Comparison of ENCODE assay signal across 8 cellular contexts in the genomic region with DNA sequence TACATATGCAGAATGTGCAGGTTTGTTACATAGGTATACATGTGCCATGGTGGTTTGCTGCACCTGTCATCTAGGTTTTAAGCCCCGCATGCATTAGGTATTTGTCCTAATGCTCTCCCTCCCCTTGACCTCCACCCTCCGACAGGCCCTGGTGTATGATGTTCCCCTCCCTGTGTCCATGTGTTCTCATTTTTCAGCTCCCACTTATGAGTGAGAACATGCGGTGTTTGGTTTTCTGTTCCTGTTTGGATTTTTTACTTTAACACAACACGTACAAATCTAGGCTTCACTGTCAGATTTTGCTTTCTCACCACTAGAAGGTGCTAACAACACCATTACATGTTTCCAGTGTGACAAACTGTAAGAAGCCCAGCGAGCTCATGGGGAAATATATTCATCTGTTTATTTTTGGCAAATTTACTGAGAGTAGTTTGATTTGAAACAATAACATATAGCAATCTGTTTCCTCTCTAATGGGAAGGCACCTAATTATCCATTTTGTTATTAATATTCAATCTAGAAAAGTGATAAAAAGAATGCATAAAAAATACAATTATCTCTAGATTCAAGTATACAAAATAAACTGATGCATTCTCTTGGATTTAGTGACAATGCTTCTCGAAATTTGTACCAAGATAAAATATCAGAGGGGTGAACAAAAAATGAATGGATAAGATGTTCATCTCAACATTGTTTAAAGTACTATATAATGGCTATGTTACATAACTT. TPM values are rescaled to one million over a fixed set of nuclear protein-coding genes. Genes with fewer than 3 reads are reported as not detected.
DNase-seq lines count a peak whose midpoint lies in the region; ATAC-seq, FAIRE-seq and TF ChIP-seq lines count a peak whose summit lies in the region.

No MANE protein-coding gene starts in this region.

- no peak overlapping the region for H3K9ac ChIP-seq in Karpas-422 (ENCODE audit: low read length)

- H3K4me2 ChIP-seq in Karpas-422 (ENCODE audit: low read depth, low read length, poor library complexity, severe bottlenecking) = no peak overlapping the region

- H3K27me3 Mint-ChIP-seq in WTC11 (ENCODE audit: low read depth) = no peaks in the 10 kb centered on the region; the same call in 1 of the 2 replicates

- no peak overlapping the region for H3K27ac Mint-ChIP-seq in WTC11

- no peaks in the 10 kb centered on the region for H3K9me2 ChIP-seq in Karpas-422 (replicated peaks; ENCODE audit: insufficient read depth, low read length)

- no peaks in the 10 kb centered on the region for H3K36me3 Mint-ChIP-seq in WTC11

- no peaks in the 10 kb centered on the region for H4K20me1 ChIP-seq in Karpas-422 (ENCODE audit: insufficient read depth, low read depth, low read length)

- H3K36me3 ChIP-seq in GM06990 (ENCODE audit: control insufficient read depth, insufficient read depth, low read length) (no peaks in the 10 kb centered on the region), Karpas-422 (ENCODE audit: insufficient read depth, low read length) (no peaks in the 10 kb centered on the region), gastrocnemius medialis (no peaks in the 10 kb centered on the region)

- H3K4me3 ChIP-seq in GM06990 (replicated peaks; ENCODE audit: low read depth, low read length) = peak overlapping the region; percentile 23; the same call in 1 of the 2 replicates
- no peak overlapping the region for H3K4me3 ChIP-seq in Karpas-422 (ENCODE audit: low read length)
- no peak overlapping the region for H3K4me3 ChIP-seq in gastrocnemius medialis

- no peak overlapping the region for H3K4me3 Mint-ChIP-seq in WTC11

- no peaks in the 10 kb centered on the region for H3K4me1 ChIP-seq in Karpas-422 (ENCODE audit: low read length)
- H3K4me1 ChIP-seq in foreskin keratinocyte = no peaks in the 10 kb centered on the region
- H3K4me1 ChIP-seq in gastrocnemius medialis = no peaks in the 10 kb centered on the region

- H3K9me3 ChIP-seq in Karpas-422 (ENCODE audit: low read length) (no peaks in the 10 kb centered on the region), gastrocnemius medialis (no peaks in the 10 kb centered on the region)

- ATAC-seq in WTC11 (peak; percentile 72), foreskin keratinocyte (peak; percentile 75), gastrocnemius medialis (peak; percentile 65 to 66)

- DNase-seq in GM06990 (ENCODE audit: extremely low read depth, insufficient read length) (peak; percentile 68), H54 (ENCODE audit: insufficient read length, low spot score) (no peak), Karpas-422 (peak; percentile 89), WTC11 (ENCODE audit: low spot score) (no peak), foreskin keratinocyte (peak in 1 of 2 donors; percentile 48), gastrocnemius medialis (no peak)
- no peak for DNase-seq in stimulated activated CD8-positive, alpha-beta memory T cell treated with anti-CD3 and anti-CD28 coated beads, Interleukin-4, amount 100 ng/mL, for 48 hours

- peak; percentile 50 for FAIRE-seq in H54 (lab: Jason Lieb, UNC)

- POLR2A ChIA-PET in WTC11 (lab: Charles Lee) = no interaction called here

- CTCF ChIA-PET in WTC11 (lab: Charles Lee) = interaction anchor here (0.5 to 2.9 kb wide), 26 partner anchors 11 to 372 kb away, joined by 3 to 24 read pairs (median 4); no protein-coding TSS in a partner anchor

- peaks cover 6% of the 10 kb centered on the region; the same call in 1 of the 2 replicates for H3K9me3 Mint-ChIP-seq in WTC11

- TF ChIP-seq POLR2A in H54 (IDR thresholded peaks at IDR 0.05; ENCODE audit: low read depth, low read length) (no peak), gastrocnemius medialis (IDR thresholded peaks at IDR 0.05) (no peak)

- H3K79me2 ChIP-seq in Karpas-422 (ENCODE audit: low read length) = no peaks in the 10 kb centered on the region

- H3K27me3 ChIP-seq in GM06990 (replicated peaks; ENCODE audit: control insufficient read depth, insufficient read depth, low read length) (no peaks in the 10 kb centered on the region), Karpas-422 (ENCODE audit: low read length) (no peaks in the 10 kb centered on the region), foreskin keratinocyte (no peaks in the 10 kb centered on the region), gastrocnemius medialis (no peaks in the 10 kb centered on the region)

- TF ChIP-seq CTCF in 22Rv1 (IDR thresholded peaks at IDR 0.05) (peak; percentile 89), GM06990 (IDR thresholded peaks at IDR 0.05; ENCODE audit: insufficient read depth, low read length, poor library complexity, severe bottlenecking) (peak; percentile 80), WTC11 (IDR thresholded peaks at IDR 0.05) (0 out of 2 replicates have a peak, but pooled peaks have one; percentile 35), foreskin keratinocyte (conservative IDR thresholded peaks at IDR 0.05) (peak; percentile 92), gastrocnemius medialis (IDR thresholded peaks at IDR 0.05 in 4 of 5, conservative IDR thresholded peaks at IDR 0.05 in 1 of 5) (peak; percentile 21 to 50 (median 38))

- no peak overlapping the region for H2AFZ ChIP-seq in Karpas-422 (ENCODE audit: low read length)

- H3K27ac ChIP-seq in 22Rv1 (no peak overlapping the region), Karpas-422 (ENCODE audit: low read length) (no peak overlapping the region), foreskin keratinocyte (no peak overlapping the region), gastrocnemius medialis (no peak overlapping the region)

- in situ Hi-C loops in gastrocnemius medialis (cut with MboI; ENCODE audit: low sequenced_read_pairs in 4 of 4) = loop anchor here in 1 of 4 donors (25.0 kb wide), 1 partner anchor 193 kb away; no protein-coding TSS in a partner anchor

- H3K4me1 Mint-ChIP-seq in WTC11 = peaks cover 12% of the 10 kb centered on the region

- intact Hi-C loops in gastrocnemius medialis (cut with DNase I; ENCODE audit: low total_unique reads) = no loop called here

TF ChIP-seq in WTC11, 78 proteins besides CTCF, POLR2A, EP300 and RAD21:
- TF ChIP-seq GRHL2 (CRISPR knock-in tag; IDR thresholded peaks at IDR 0.05; ENCODE audit: insufficient replicate concordance, severe bottlenecking) (no peak), TEAD4 (CRISPR knock-in tag; IDR thresholded peaks at IDR 0.05) (no peak), ZNF396 (CRISPR knock-in tag; IDR thresholded peaks at IDR 0.05; ENCODE audit: borderline replicate concordance) (no peak), NFE2L1 (CRISPR knock-in tag; IDR thresholded peaks at IDR 0.05) (no peak)

RNA-seq across cellular contexts. Expression of a gene that starts 23.2 kb away (rescaled TPM):
- 0.47 and 0.52 TPM in 2 replicates for total RNA-seq in Karpas-422 (2014; rRNA removed; shearing (Covaris generic); ENCODE audit: low replicate concordance)
- 0.33 to 0.50 TPM (median 0.39 TPM) in 3 replicates for total RNA-seq in WTC11 (2021)
- total RNA-seq in foreskin keratinocyte = 6.7 and 10.1 TPM in 2 replicates
- 2.0 and 2.8 TPM in 2 replicates for polyA plus RNA-seq in foreskin keratinocyte
- total RNA-seq in gastrocnemius medialis = 1 to 10 TPM; 1.7 to 2.5 (median 2.0) TPM

RNA-seq across cellular contexts. Expression of a gene that starts 53.0 kb away (rescaled TPM):
- total RNA-seq in Karpas-422 (2014; rRNA removed; shearing (Covaris generic); ENCODE audit: low replicate concordance) = 66.5 and 107 TPM in 2 replicates
- total RNA-seq in WTC11 (2021) (22.3 to 24.3 TPM (median 23.3 TPM) in 3 replicates), foreskin keratinocyte (52.7 and 57.3 TPM in 2 replicates), gastrocnemius medialis (10 to 100 TPM; 30.7 to 60.3 (median 46.6) TPM)
- polyA plus RNA-seq in foreskin keratinocyte = 25.8 and 27.1 TPM in 2 replicates

Comparison
In these comparisons a context has a peak if more than half of its experiments do, and no peak if none do; other contexts are left out.
1. CTCF ChIP-seq: peak in every context shown above with its lines; median percentile 92 in foreskin keratinocyte; 89 in 22Rv1; 80 in GM06990; 38 in gastrocnemius medialis; 35 in WTC11.
2. DNase-seq: peak in GM06990 (single experiment) and Karpas-422 (single experiment); none in H54 (single experiment), WTC11 (single experiment), gastrocnemius medialis (0 of 2) and stimulated activated CD8-positive, alpha-beta memory T cell treated with anti-CD3 and anti-CD28 coated beads, Interleukin-4, amount 100 ng/mL, for 48 hours (single experiment).
3. Peak in every context shown above with its lines, with median percentiles within 50 percentile points of each other: ATAC-seq.